In genomic region chr11:118705111-118705741, GRCh38 we compare ENCODE assay signal across 11 cellular contexts. TPM values are rescaled to one million over a fixed set of nuclear protein-coding genes. Genes with fewer than 3 reads are reported as not detected.
A peak's percentile ranks its signal among the peaks of the same experiment; 100 is the strongest.
DNase-seq lines count a peak whose midpoint lies in the region; ATAC-seq, FAIRE-seq and TF ChIP-seq lines count a peak whose summit lies in the region.
"Had no signal": no experiment of that assay in that cellular context is flagged by ENCODE, and none has a peak within 500 bp of the region (broad histone marks: within the 10 kb centered on the region; RNA-seq: fewer than 3 reads in every experiment).

No MANE protein-coding gene starts in this region.

- H3K4me1 Mint-ChIP-seq in central memory CD8-positive, alpha-beta T cell = peaks cover 24% of the 10 kb centered on the region

- FAIRE-seq in HTR-8/SVneo (lab: Jason Lieb, UNC) = no peak
- FAIRE-seq: A204.1 had no signal

- H3K27ac Mint-ChIP-seq in central memory CD8-positive, alpha-beta T cell (ENCODE audit: low read depth) = peak overlapping the region; percentile 86

- no peak overlapping the region for H3K4me3 ChIP-seq in Peyer's patch
- H3K4me3 ChIP-seq: lung had no signal

- peaks cover 5% of the 10 kb centered on the region for H3K36me3 Mint-ChIP-seq in central memory CD8-positive, alpha-beta T cell (ENCODE audit: insufficient read depth)

- H3K36me3 ChIP-seq in Peyer's patch = no peaks in the 10 kb centered on the region

- peak overlapping the region; percentile 68 for H3K4me3 Mint-ChIP-seq in central memory CD8-positive, alpha-beta T cell

- H3K27me3 Mint-ChIP-seq in central memory CD8-positive, alpha-beta T cell = no peaks in the 10 kb centered on the region

- H3K27ac ChIP-seq in Peyer's patch = peak overlapping the region in 1 of 4 donors; percentile 46

- H3K9me3 ChIP-seq in Peyer's patch = no peaks in the 10 kb centered on the region

- H3K4me1 ChIP-seq in Peyer's patch = peaks cover 0 to 8% (median 0%) of the 10 kb centered on the region in 4 donors

- H3K9me3 Mint-ChIP-seq in central memory CD8-positive, alpha-beta T cell = no peaks in the 10 kb centered on the region

- no peak for TF ChIP-seq CTCF in Peyer's patch (IDR thresholded peaks at IDR 0.05)

- TF ChIP-seq POLR2A in Peyer's patch (IDR thresholded peaks at IDR 0.05) = no peak

- peak; percentile 71 for ATAC-seq in central memory CD8-positive, alpha-beta T cell (replicated peaks; ENCODE audit: extremely low read depth, poor library complexity, severe bottlenecking)
- no peak for ATAC-seq in HG03571 (IDR thresholded peaks at IDR 0.05; ENCODE audit: unreplicated experiment)

- DNase-seq in SIG-M5 treated with dmso at 0.1 percent for 504 hours (lab: John Stamatoyannopoulos, UW; ENCODE audit: unreplicated experiment) (peak; percentile 14), SIG-M5 (lab: John Stamatoyannopoulos, UW) (no peak), Peyer's patch (peak in 2 of 3 donors; percentile 56 to 69), putamen (ENCODE audit: low spot score) (peak; percentile 80), NCI-H146 treated with DMSO at 0.1 percent for 48 hours (lab: John Stamatoyannopoulos, UW; ENCODE audit: unreplicated experiment) (no peak), HTR-8/SVneo (ENCODE audit: insufficient read length, low spot score) (no peak)
- DNase-seq in central memory CD8-positive, alpha-beta T cell (ENCODE audit: low spot score in 2 of 2) = peak in 1 of 2 donors; percentile 47
- DNase-seq: SHP77 treated with DMSO at 0.1 percent for 48 hours had no signal

- no peaks in the 10 kb centered on the region for H3K27me3 ChIP-seq in Peyer's patch

RNA-seq across cellular contexts. Expression of gene TREH, which starts 25.8 kb away (rescaled TPM):
- 10 to 100 TPM; 18.9 to 53.4 (median 32.6) TPM for total RNA-seq in Peyer's patch

Comparison
In these comparisons a context has a peak if more than half of its experiments do, and no peak if none do; other contexts are left out.
1. DNase-seq: peak in SIG-M5 treated with dmso at 0.1 percent for 504 hours (single experiment), Peyer's patch (2 of 3) and putamen (single experiment); none in SIG-M5 (single experiment), NCI-H146 treated with DMSO at 0.1 percent for 48 hours (single experiment) and HTR-8/SVneo (single experiment).